Comparison of ENCODE assay signal across 16 cellular contexts in genomic region chr1:70864302-70864701, GRCh38.
DNase-seq lines count a peak whose midpoint lies in the region; ATAC-seq lines count a peak whose summit lies in the region.
"Had no signal": no experiment of that assay in that cellular context is flagged by ENCODE, and none has a peak within 500 bp of the region (broad histone marks: within the 10 kb centered on the region; RNA-seq: fewer than 3 reads in every experiment).

No MANE protein-coding gene starts in this region.

- H3K27me3 ChIP-seq in MG63: no peaks in the 10 kb centered on the region
- no peaks in the 10 kb centered on the region for H3K27me3 ChIP-seq in subcutaneous abdominal adipose tissue (ENCODE audit: control insufficient read depth in 5 of 5, insufficient read depth in 4 of 5, low read length in 5 of 5)
- H3K27me3 ChIP-seq: hepatocyte, SJCRH30 had no signal

- H3K36me3 ChIP-seq in MG63 (no peaks in the 10 kb centered on the region), subcutaneous abdominal adipose tissue (ENCODE audit: control insufficient read depth in 5 of 5, insufficient read depth in 5 of 5, low read length in 5 of 5) (no peaks in the 10 kb centered on the region)
- H3K36me3 ChIP-seq: SJCRH30 had no signal

- H3K9ac ChIP-seq in subcutaneous abdominal adipose tissue (ENCODE audit: low read length in 5 of 5): no peak overlapping the region

- peaks cover 0 to 30% (median 5%) of the 10 kb centered on the region in 5 donors for H3K4me1 ChIP-seq in subcutaneous abdominal adipose tissue (ENCODE audit: control insufficient read depth in 5 of 5, insufficient read depth in 5 of 5, low read length in 5 of 5)
- H3K4me1 ChIP-seq: SJCRH30 had no signal

- H3K27ac ChIP-seq in subcutaneous abdominal adipose tissue (ENCODE audit: low read depth, low read length): peak overlapping the region; percentile 45
- H3K27ac ChIP-seq: 22Rv1, hepatocyte, SJCRH30 had no signal

- H3K9me3 ChIP-seq in MG63 (no peaks in the 10 kb centered on the region), subcutaneous abdominal adipose tissue (ENCODE audit: control insufficient read depth in 5 of 5, low read length in 5 of 5) (no peaks in the 10 kb centered on the region)
- H3K9me3 ChIP-seq: SJCRH30 had no signal

- H3K4me3 ChIP-seq in MG63 (no peak overlapping the region), subcutaneous abdominal adipose tissue (ENCODE audit: low read depth in 1 of 5, low read length in 5 of 5) (no peak overlapping the region)
- H3K4me3 ChIP-seq: hepatocyte, SJCRH30 had no signal

- intact Hi-C loops in sciatic nerve (cut with DNase I): no loop called here

- DNase-seq in DMS53 (lab: John Stamatoyannopoulos, UW) (peak; percentile 40), DMS53 treated with DMSO at 0.1 percent for 48 hours (lab: John Stamatoyannopoulos, UW; ENCODE audit: unreplicated experiment) (no peak), MG63 (peak; percentile 33), fibroblast of gingiva (ENCODE audit: low read depth) (peak; percentile 79), sciatic nerve (ENCODE audit: low spot score) (no peak), inferior parietal cortex (ENCODE audit: extremely low spot score) (no peak)
- no peak for DNase-seq in stimulated activated naive CD8-positive, alpha-beta T cell treated with anti-CD3 and anti-CD28 coated beads, Interleukin-15, Interleukin-2, amounts not matched to agents 100 U/mL and 50 U/mL, for 24 hours
- DNase-seq: activated CD4-positive, alpha-beta T cell treated with anti-CD3 and anti-CD28 coated beads, Interleukin-2, amount 10 ng/mL, durations not matched to agents 7 days and 5 days; activated naive CD8-positive, alpha-beta T cell treated with anti-CD3 and anti-CD28 coated beads, Interleukin-2, amount 10 ng/mL, durations not matched to agents 7 days and 5 days; NCI-H1436 treated with DMSO at 0.1 percent for 48 hours; NCI-H2171; NCI-H526; SJCRH30 had no signal

- ATAC-seq in sciatic nerve: no peak
- ATAC-seq in stimulated activated naive CD8-positive, alpha-beta T cell treated with anti-CD3 and anti-CD28 coated beads, Interleukin-15, Interleukin-2, amounts not matched to agents 100 U/mL and 50 U/mL, for 24 hours: no peak

Comparison
In these comparisons a context has a peak if more than half of its experiments do, and no peak if none do; other contexts are left out.
1. DNase-seq: peak in DMS53 (single experiment), MG63 (single experiment) and fibroblast of gingiva (single experiment); none in DMS53 treated with DMSO at 0.1 percent for 48 hours (single experiment), sciatic nerve (single experiment), inferior parietal cortex (single experiment) and stimulated activated naive CD8-positive, alpha-beta T cell treated with anti-CD3 and anti-CD28 coated beads, Interleukin-15, Interleukin-2, amounts not matched to agents 100 U/mL and 50 U/mL, for 24 hours (single experiment).